ENCODE assay signal across 22 cellular contexts in the genomic region with DNA sequence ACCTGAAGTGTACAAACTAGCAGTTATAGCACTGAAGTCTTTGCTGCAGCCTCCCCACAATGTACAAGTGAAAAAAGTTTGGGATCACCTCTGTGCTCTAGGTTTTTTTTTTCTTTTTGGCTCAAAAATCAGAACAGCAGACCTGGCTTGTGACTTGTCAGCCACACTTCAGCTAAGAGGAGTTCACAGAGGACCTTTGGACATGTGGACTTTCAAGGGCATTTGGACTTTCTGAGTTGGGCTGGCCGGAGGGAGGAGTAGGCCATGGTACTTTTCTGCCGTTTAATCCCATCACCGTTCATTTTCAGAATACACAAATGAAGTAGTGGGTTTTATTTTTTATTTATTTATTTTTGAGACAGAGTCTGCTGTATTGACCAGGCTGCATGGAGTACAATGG. TPM values are rescaled to one million over a fixed set of nuclear protein-coding genes. Genes with fewer than 3 reads are reported as not detected.
"Had no signal": no experiment of that assay in that cellular context is flagged by ENCODE, and none has a peak within 500 bp of the region (broad histone marks: within the 10 kb centered on the region; RNA-seq: fewer than 3 reads in every experiment).

No MANE protein-coding gene starts in this region.

- ATAC-seq: effector memory CD8-positive, alpha-beta T cell; mucosa of descending colon had no signal

- DNase-seq: colonic mucosa; effector memory CD8-positive, alpha-beta T cell; erythroblast; esophagus squamous epithelium; foreskin melanocyte; glutamatergic neuron; kidney; mesenchymal stem cell; naive B cell; stimulated activated CD4-positive, alpha-beta T cell treated with anti-CD3 and anti-CD28 coated beads, Interleukin-15, amount 100 ng/mL, for 24 hours; stimulated activated CD4-positive, alpha-beta T cell treated with anti-CD3 and anti-CD28 coated beads, Interleukin-2, amount 100 ng/mL, for 48 hours; stimulated activated naive B cell treated with anti-CD40 and anti-IgM and Interleukin-4, amounts not matched to agents 10 μg/mL and 1 μg/mL and 100 μg/mL, for 72 hours; upper lobe of left lung had no signal

- H3K79me2 ChIP-seq: parathyroid adenoma had no signal

- H3K4me3 ChIP-seq: colonic mucosa, esophagus squamous epithelium, mucosa of descending colon, neural progenitor cell, skin epidermis, thoracic aorta, tibial nerve, upper lobe of left lung had no signal

- FAIRE-seq: endometrium, kidney, urothelium cell line had no signal

- H3K9ac ChIP-seq: neural progenitor cell, parathyroid adenoma had no signal

- H3K36me3 ChIP-seq: colonic mucosa, esophagus squamous epithelium, neural progenitor cell, thoracic aorta, tibial nerve, upper lobe of left lung had no signal

- H2AFZ ChIP-seq: neural progenitor cell, parathyroid adenoma had no signal

- H3K27me3 ChIP-seq: colonic mucosa, esophagus squamous epithelium, neural progenitor cell, tibial nerve, upper lobe of left lung had no signal

- H3K4me2 ChIP-seq: neural progenitor cell had no signal

- H3K27ac ChIP-seq: colonic mucosa, esophagus squamous epithelium, neural progenitor cell, parathyroid adenoma, skin epidermis, thoracic aorta, tibial nerve, upper lobe of left lung had no signal

- H3K4me1 ChIP-seq: colonic mucosa, esophagus squamous epithelium, parathyroid adenoma, tibial nerve, upper lobe of left lung had no signal

- H3K9me3 ChIP-seq: colonic mucosa, esophagus squamous epithelium, mucosa of descending colon, thoracic aorta, tibial nerve, upper lobe of left lung had no signal

RNA-seq across cellular contexts. Expression of a gene that starts 21.9 kb away (rescaled TPM):
- total RNA-seq: mesothelial cell of epicardium had no signal
